Comparison of ENCODE assay signal across 8 cellular contexts in the genomic region with DNA sequence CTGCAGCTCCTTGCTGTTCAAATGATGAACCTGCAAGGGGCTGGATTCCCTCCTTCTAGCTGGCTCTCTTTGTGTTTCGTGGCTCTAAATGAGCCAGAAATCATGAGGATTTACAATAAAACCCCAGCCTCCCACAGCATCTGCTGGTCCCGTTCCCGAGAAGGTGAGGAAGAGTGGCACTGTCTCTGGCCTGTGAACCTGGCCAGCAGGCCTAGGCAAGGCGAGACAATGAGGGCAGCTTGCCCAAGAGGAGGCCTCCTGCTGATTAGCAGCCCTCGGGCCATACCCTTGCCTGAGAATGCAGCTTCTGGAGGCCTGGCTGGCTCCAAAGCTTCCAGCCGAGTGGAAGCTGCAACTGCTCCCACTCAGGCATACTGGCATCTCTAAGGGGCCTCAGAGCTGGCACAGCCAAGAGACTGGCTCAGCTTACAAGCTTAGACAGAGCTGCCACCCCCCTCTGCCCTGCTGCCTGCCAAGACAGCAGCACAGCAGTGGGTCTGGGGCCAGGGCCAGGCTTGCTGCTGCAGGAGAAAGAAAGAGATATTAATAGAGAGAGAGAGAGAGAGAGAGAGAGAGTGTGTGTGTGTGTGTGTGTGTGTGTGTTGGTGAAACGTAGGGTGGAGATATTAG.
DNase-seq lines count a peak whose midpoint lies in the region; ATAC-seq, FAIRE-seq and TF ChIP-seq lines count a peak whose summit lies in the region.

No MANE protein-coding gene starts in this region.

- H3K27me3 Mint-ChIP-seq in astrocyte (ENCODE audit: low read depth, unreplicated experiment) = peaks cover 2% of the 10 kb centered on the region

- H2AFZ ChIP-seq in IMR-90 (replicated peaks; ENCODE audit: low read length, poor library complexity) (peak overlapping the region; percentile 91), astrocyte (ENCODE audit: low read depth, low read length) (peak overlapping the region; percentile 70)

- H2BK15ac ChIP-seq in IMR-90 (ENCODE audit: low read depth, low read length) = peak overlapping the region; percentile 61; the same call in 2 of the 3 replicates

- H2AK5ac ChIP-seq in IMR-90 (ENCODE audit: low read depth, low read length) = peak overlapping the region; percentile 94; the same call in 1 of the 2 replicates

- in situ Hi-C loops in IMR-90 (cut with MboI; ENCODE audit: low sequenced_read_pairs) = loop anchor here (10.0 kb wide), 1 partner anchor 382 kb away; no protein-coding TSS in a partner anchor

- H3K79me1 ChIP-seq in IMR-90 (ENCODE audit: low read depth in 1 of 2, low read length in 2 of 2) = peaks cover 0 to 25% of the 10 kb centered on the region in 2 experiments; a peak in 2 of 4 replicates

- peak overlapping the region; percentile 39 for H3K4me2 ChIP-seq in IMR-90 (ENCODE audit: low read depth, low read length)
- H3K4me2 ChIP-seq in astrocyte (ENCODE audit: low read length) = peak overlapping the region; percentile 82

- H3K27me3 ChIP-seq in IMR-90 (ENCODE audit: control insufficient read depth, insufficient read depth, low read length) (no peaks in the 10 kb centered on the region), astrocyte (ENCODE audit: insufficient read depth, low read length) (no peaks in the 10 kb centered on the region)

- peak overlapping the region; percentile 70 to 91 for H4K8ac ChIP-seq in IMR-90 (ENCODE audit: low read depth in 2 of 2, low read length in 2 of 2)

- peak overlapping the region; percentile 68 for H3K27ac ChIP-seq in IMR-90 (ENCODE audit: insufficient read depth, low read length)
- peak overlapping the region; percentile 68 for H3K27ac ChIP-seq in astrocyte (ENCODE audit: low read depth, low read length)

- peak overlapping the region; percentile 69 for H3K18ac ChIP-seq in IMR-90 (ENCODE audit: low read depth, low read length)

- H2BK5ac ChIP-seq in IMR-90 (ENCODE audit: low read depth, low read length, poor library complexity, severe bottlenecking) = peak overlapping the region; percentile 84

- TF ChIP-seq POLR2A in IMR-90 (IDR thresholded peaks at IDR 0.05; ENCODE audit: low read depth, low read length) = no peak

- dilution Hi-C loops in IMR-90 (cut with HindIII; ENCODE audit: low sequenced_read_pairs, unreplicated experiment) = no loop called here

- DNase-seq in IMR-90 (no peak), astrocyte (ENCODE audit: low read depth) (peak; percentile 45), iPS-NIHi11 (ENCODE audit: low spot score) (peak; percentile 47), superior temporal gyrus (ENCODE audit: extremely low spot score) (peak; percentile 90), HUDEP-2 (lab: John Stamatoyannopoulos, UW; ENCODE audit: unreplicated experiment in 76 of 76) (no peak)
- no peak for DNase-seq in activated CD4-positive, alpha-beta T cell treated with anti-CD3 and anti-CD28 coated beads, Interleukin-2, amount 50 U/mL, for 1 hour

- peak overlapping the region; percentile 77 for H4K5ac ChIP-seq in IMR-90 (ENCODE audit: low read depth, low read length)

- no peak overlapping the region for H3K4me3 Mint-ChIP-seq in astrocyte (ENCODE audit: unreplicated experiment)

- no TSS peak for BruUV-seq in IMR-90 (replicated peaks; lab: Mats Ljungman, UMichigan)

- H2BK120ac ChIP-seq in IMR-90 (ENCODE audit: low read depth, low read length) = peak overlapping the region; percentile 95

- peaks cover 28% of the 10 kb centered on the region for H3K4me1 ChIP-seq in IMR-90 (ENCODE audit: control insufficient read depth, insufficient read depth, low read length)
- peaks cover 50% of the 10 kb centered on the region for H3K4me1 ChIP-seq in astrocyte (ENCODE audit: insufficient read depth, low read length)

- peak overlapping the region; percentile 93 for H2BK20ac ChIP-seq in IMR-90 (ENCODE audit: low read depth, low read length)

- peak overlapping the region; percentile 92 for H3K23ac ChIP-seq in IMR-90 (ENCODE audit: low read depth, low read length)

- POLR2A ChIA-PET in IMR-90 (lab: Charles Lee; ENCODE audit: unreplicated experiment) = interaction anchor here (1.1 kb wide), 1 partner anchor 78 kb away, joined by 3 read pairs; no protein-coding TSS in a partner anchor

- CTCF ChIA-PET in IMR-90 (lab: Yijun Ruan, JAX) = interaction anchor here (0.8 to 2.7 kb wide), 10 partner anchors 14 to 379 kb away, joined by 3 to 16 read pairs (median 4); no protein-coding TSS in a partner anchor

- H3K9me1 ChIP-seq in IMR-90 (ENCODE audit: insufficient read depth, low read length) = peaks cover 15% of the 10 kb centered on the region; the same call in 1 of the 2 replicates

- no peaks in the 10 kb centered on the region for H3K9me3 Mint-ChIP-seq in astrocyte (ENCODE audit: unreplicated experiment)

- H3K9me3 ChIP-seq in IMR-90 (ENCODE audit: control insufficient read depth, insufficient read depth, low read length) = no peaks in the 10 kb centered on the region
- H3K9me3 ChIP-seq in astrocyte (ENCODE audit: insufficient read depth, low read depth, low read length) = no peaks in the 10 kb centered on the region

- intact Hi-C loops in IMR-90 (cut with micrococcal nuclease) = loop anchor here (2.0 to 5.0 kb wide), 2 partner anchors 40 to 46 kb away; no protein-coding TSS in a partner anchor

- no peak for FAIRE-seq in astrocyte (lab: Jason Lieb, UNC)

- no peak overlapping the region for H3K4me3 ChIP-seq in IMR-90 (ENCODE audit: insufficient read depth, low read depth, low read length)
- peak overlapping the region; percentile 25 for H3K4me3 ChIP-seq in astrocyte (ENCODE audit: insufficient read depth, low read depth, low read length)

- H2AK9ac ChIP-seq in IMR-90 (replicated peaks; ENCODE audit: low read depth, low read length, poor library complexity) = peak overlapping the region; percentile 93

- ATAC-seq in IMR-90 (ENCODE audit: low read depth) (peak; percentile 45), GM18870 (IDR thresholded peaks at IDR 0.05; ENCODE audit: unreplicated experiment) (no peak), HG03097 (IDR thresholded peaks at IDR 0.05; ENCODE audit: low FRiP score, unreplicated experiment) (no peak)

- H3K27ac Mint-ChIP-seq in astrocyte (ENCODE audit: unreplicated experiment) = no peak overlapping the region

- peak overlapping the region; percentile 96 for H3K4ac ChIP-seq in IMR-90 (ENCODE audit: low read depth, low read length)

- TF ChIP-seq CTCF in IMR-90 (conservative IDR thresholded peaks at IDR 0.05; ENCODE audit: low read depth, low read length) (no peak), astrocyte (IDR thresholded peaks at IDR 0.05; ENCODE audit: insufficient read depth, low read depth, low read length) (no peak)

- peaks cover 64% of the 10 kb centered on the region for H3K4me1 Mint-ChIP-seq in astrocyte (ENCODE audit: low read depth, unreplicated experiment)

- no peaks in the 10 kb centered on the region for H3K79me2 ChIP-seq in astrocyte (ENCODE audit: insufficient read depth, low read length)

- no peaks in the 10 kb centered on the region for H4K20me1 ChIP-seq in IMR-90 (ENCODE audit: insufficient read depth, low read length)
- H4K20me1 ChIP-seq in astrocyte (ENCODE audit: insufficient read depth, low read length) = no peaks in the 10 kb centered on the region

- peak overlapping the region; percentile 68 for H3K56ac ChIP-seq in IMR-90 (ENCODE audit: extremely low read depth, insufficient read depth, low read length)

- H3K9ac ChIP-seq in IMR-90 (ENCODE audit: low read depth, low read length) = peak overlapping the region; percentile 52
- peak overlapping the region; percentile 62 for H3K9ac ChIP-seq in astrocyte (ENCODE audit: low read length)

- peak overlapping the region; percentile 94 for H4K91ac ChIP-seq in IMR-90 (ENCODE audit: insufficient read depth, low read depth, low read length)

- peaks cover 4% of the 10 kb centered on the region for H3K36me3 Mint-ChIP-seq in astrocyte (ENCODE audit: low read depth, unreplicated experiment)

- peak overlapping the region; percentile 96 for H3K14ac ChIP-seq in IMR-90 (replicated peaks; ENCODE audit: low read depth, low read length)

- WGBS in IMR-90 (ENCODE audit: extremely low coverage in 2 of 2, insufficient read length in 1 of 2), 2 experiments = no CpG with 5 or more reads among the region's 7 CpGs

- no peak for TF ChIP-seq RAD21 in IMR-90 (IDR thresholded peaks at IDR 0.05; ENCODE audit: low read length)

- H3K36me3 ChIP-seq in IMR-90 (ENCODE audit: control insufficient read depth, insufficient read depth, low read length) = no peaks in the 10 kb centered on the region
- H3K36me3 ChIP-seq in astrocyte (ENCODE audit: insufficient read depth, low read length) = no peaks in the 10 kb centered on the region

TF ChIP-seq in IMR-90, 13 proteins besides CTCF, POLR2A, EP300 and RAD21 (continues in another document):
- TF ChIP-seq CHD1 (IDR thresholded peaks at IDR 0.05; ENCODE audit: low read depth, low read length) (no peak), CEBPB (IDR thresholded peaks at IDR 0.05; ENCODE audit: low read depth, low read length) (no peak), SMC3 (IDR thresholded peaks at IDR 0.05; ENCODE audit: low read depth, low read length) (no peak), ELK1 (IDR thresholded peaks at IDR 0.05; ENCODE audit: borderline replicate concordance, low read depth, low read length) (no peak), MXI1 (IDR thresholded peaks at IDR 0.05; ENCODE audit: borderline replicate concordance, low read depth, low read length) (no peak), RFX5 (IDR thresholded peaks at IDR 0.05; ENCODE audit: low read depth, low read length) (no peak), NFE2L2 (IDR thresholded peaks at IDR 0.05; ENCODE audit: low read depth, low read length) (no peak), MAFK (IDR thresholded peaks at IDR 0.05; ENCODE audit: low read depth, low read length) (no peak), BHLHE40 (IDR thresholded peaks at IDR 0.05; ENCODE audit: low read depth, low read length) (no peak), MAZ (IDR thresholded peaks at IDR 0.05; ENCODE audit: borderline replicate concordance, low read depth, low read length) (no peak), USF2 (IDR thresholded peaks at IDR 0.05; ENCODE audit: low read depth, low read length) (no peak)

Comparison
In these comparisons a context has a peak if more than half of its experiments do, and no peak if none do; other contexts are left out.
1. DNase-seq: peak in astrocyte (single experiment), iPS-NIHi11 (single experiment) and superior temporal gyrus (single experiment); none in IMR-90 (single experiment), HUDEP-2 (0 of 76) and activated CD4-positive, alpha-beta T cell treated with anti-CD3 and anti-CD28 coated beads, Interleukin-2, amount 50 U/mL, for 1 hour (single experiment).